ENCODE assay signal across 3 cellular contexts in genomic region chr12:111723646-111724360, GRCh38. TPM values are rescaled to one million over a fixed set of nuclear protein-coding genes. Genes with fewer than 3 reads are reported as not detected.
DNase-seq lines count a peak whose midpoint lies in the region; ATAC-seq and TF ChIP-seq lines count a peak whose summit lies in the region.
"Not testable (repeated sequence)": the region's sequence is repeated elsewhere in the genome, so short reads cannot be mapped to it uniquely, and the experiment has no call there.
"Had no signal": no experiment of that assay in that cellular context is flagged by ENCODE, and none has a peak within 500 bp of the region (broad histone marks: within the 10 kb centered on the region; RNA-seq: fewer than 3 reads in every experiment).

No MANE protein-coding gene starts in this region.

- TF ChIP-seq CTCF in foreskin keratinocyte (conservative IDR thresholded peaks at IDR 0.05): not testable (repeated sequence)

- not testable (repeated sequence) for H3K27me3 Mint-ChIP-seq in stimulated activated naive CD8-positive, alpha-beta T cell treated with anti-CD3 and anti-CD28 coated beads, Interleukin-15, amount 100 ng/mL, for 72 hours

- not testable (repeated sequence) for H3K27ac ChIP-seq in foreskin keratinocyte

- not testable (repeated sequence) for H3K27me3 ChIP-seq in foreskin keratinocyte

- H3K4me1 ChIP-seq in foreskin keratinocyte: not testable (repeated sequence)

- ATAC-seq in foreskin keratinocyte: peak; percentile 26
- ATAC-seq in stimulated activated naive CD8-positive, alpha-beta T cell treated with anti-CD3 and anti-CD28 coated beads, Interleukin-15, amount 100 ng/mL, for 72 hours: peak; percentile 52

- H3K4me3 Mint-ChIP-seq in stimulated activated naive CD8-positive, alpha-beta T cell treated with anti-CD3 and anti-CD28 coated beads, Interleukin-15, amount 100 ng/mL, for 72 hours: not testable (repeated sequence)

- H3K4me1 Mint-ChIP-seq in stimulated activated naive CD8-positive, alpha-beta T cell treated with anti-CD3 and anti-CD28 coated beads, Interleukin-15, amount 100 ng/mL, for 72 hours: not testable (repeated sequence)

- not testable (repeated sequence) for H3K27ac Mint-ChIP-seq in stimulated activated naive CD8-positive, alpha-beta T cell treated with anti-CD3 and anti-CD28 coated beads, Interleukin-15, amount 100 ng/mL, for 72 hours

- H3K9me3 Mint-ChIP-seq in stimulated activated naive CD8-positive, alpha-beta T cell treated with anti-CD3 and anti-CD28 coated beads, Interleukin-15, amount 100 ng/mL, for 72 hours: not testable (repeated sequence)

- DNase-seq in foreskin keratinocyte; stimulated activated naive CD8-positive, alpha-beta T cell treated with anti-CD3 and anti-CD28 coated beads, Interleukin-15, amount 100 ng/mL, for 72 hours: not testable (repeated sequence)

RNA-seq across cellular contexts. Expression of gene ACAD10, which starts 38.0 kb away (rescaled TPM):
- 11.2 and 12.3 TPM in 2 replicates for total RNA-seq in foreskin keratinocyte
- polyA plus RNA-seq in foreskin keratinocyte: 6.6 and 6.9 TPM in 2 replicates

RNA-seq across cellular contexts. Expression of gene BRAP, which starts 38.0 kb away (rescaled TPM):
- total RNA-seq in foreskin keratinocyte: 15.4 and 16.0 TPM in 2 replicates
- polyA plus RNA-seq in foreskin keratinocyte: 8.7 and 9.7 TPM in 2 replicates

RNA-seq across cellular contexts. Expression of gene ALDH2, which starts 42.9 kb away (rescaled TPM):
- total RNA-seq in foreskin keratinocyte: 23.8 and 24.8 TPM in 2 replicates
- polyA plus RNA-seq in foreskin keratinocyte: 29.9 and 32.2 TPM in 2 replicates
- total RNA-seq: A172 had no signal
